ENCODE assay signal across 8 cellular contexts in genomic region chr20:45456632-45457031, GRCh38. TPM values are rescaled to one million over a fixed set of nuclear protein-coding genes. Genes with fewer than 3 reads are reported as not detected.
DNase-seq lines count a peak whose midpoint lies in the region; ATAC-seq and TF ChIP-seq lines count a peak whose summit lies in the region.

No MANE protein-coding gene starts in this region.

- ATAC-seq in GM23338 (peak; percentile 89), RWPE2 (ENCODE audit: low read depth) (peak; percentile 22; the same call in 1 of the 3 replicates), GM19023 (IDR thresholded peaks at IDR 0.05; ENCODE audit: unreplicated experiment) (no peak), HG03571 (IDR thresholded peaks at IDR 0.05; ENCODE audit: unreplicated experiment) (no peak)
- no peak for ATAC-seq in activated CD4-positive, CD25-positive, alpha-beta regulatory T cell treated with anti-CD3 and anti-CD28 coated beads, Interleukin-2, amount 50 U/mL, for 24 hours

- no peaks in the 10 kb centered on the region for H4K20me1 ChIP-seq in GM23338 (replicated peaks; ENCODE audit: insufficient read depth)

- no peaks in the 10 kb centered on the region for H3K9me2 ChIP-seq in GM23338 (ENCODE audit: insufficient read depth)

- peaks cover 5% of the 10 kb centered on the region for H3K4me1 Mint-ChIP-seq in GM23338

- H3K4me1 ChIP-seq in GM23338 (ENCODE audit: insufficient read depth) (peaks cover 8% of the 10 kb centered on the region), RWPE2 (ENCODE audit: insufficient read depth, poor library complexity, severe bottlenecking) (no peaks in the 10 kb centered on the region)

- H3K9me3 ChIP-seq in RWPE2 (ENCODE audit: severe bottlenecking): no peaks in the 10 kb centered on the region

- H3K27me3 ChIP-seq in GM23338 (ENCODE audit: insufficient read depth) (no peaks in the 10 kb centered on the region), RWPE2 (ENCODE audit: insufficient read depth, poor library complexity, severe bottlenecking) (peaks cover 4% of the 10 kb centered on the region)

- peak; percentile 75 for DNase-seq in COLO668 (lab: John Stamatoyannopoulos, UW; ENCODE audit: unreplicated experiment)
- peak; percentile 82 for DNase-seq in GM23338 (ENCODE audit: low spot score)
- DNase-seq in RWPE2 (ENCODE audit: low spot score): no peak
- DNase-seq in iPS-NIHi7 (ENCODE audit: extremely low spot score): peak; percentile 60
- no peak for DNase-seq in amygdala (lab: John Stamatoyannopoulos, UW)

- 0 out of 2 replicates have a peak, but pooled peaks cover 3% of the 10 kb centered on the region for H3F3A ChIP-seq in GM23338 (replicated peaks; ENCODE audit: low read depth)

- H3K27ac Mint-ChIP-seq in GM23338: no peak overlapping the region

- no peak overlapping the region for H3K4me3 Mint-ChIP-seq in GM23338

- H3K4me2 ChIP-seq in GM23338: no peak overlapping the region

- H3K4me3 ChIP-seq in GM23338 (no peak overlapping the region), RWPE2 (ENCODE audit: severe bottlenecking) (no peak overlapping the region)

- no peaks in the 10 kb centered on the region for H3K79me2 ChIP-seq in GM23338 (replicated peaks; ENCODE audit: insufficient read depth)

- H3K9me3 Mint-ChIP-seq in GM23338: no peaks in the 10 kb centered on the region

- H3K36me3 Mint-ChIP-seq in GM23338 (ENCODE audit: low read depth): no peaks in the 10 kb centered on the region

- TF ChIP-seq CTCF in GM23338 (conservative IDR thresholded peaks at IDR 0.05; ENCODE audit: low read depth in 2 of 2) (peak; percentile 72 to 87), RWPE2 (IDR thresholded peaks at IDR 0.05; ENCODE audit: poor library complexity, severe bottlenecking) (peak; percentile 49)

- no peaks in the 10 kb centered on the region for H3K27me3 Mint-ChIP-seq in GM23338 (ENCODE audit: insufficient read depth, low read depth, poor library complexity)

- no peak overlapping the region for H2AFZ ChIP-seq in GM23338

- H3K36me3 ChIP-seq in GM23338 (ENCODE audit: insufficient read depth) (no peaks in the 10 kb centered on the region), RWPE2 (ENCODE audit: low read depth) (no peaks in the 10 kb centered on the region)

- no peak overlapping the region for H3K27ac ChIP-seq in GM23338 (ENCODE audit: low read depth)
- H3K27ac ChIP-seq in RWPE2 (ENCODE audit: poor library complexity, severe bottlenecking): no peak overlapping the region

TF ChIP-seq in GM23338, 12 proteins besides CTCF, POLR2A, EP300 and RAD21:
- TF ChIP-seq JUNB (IDR thresholded peaks at IDR 0.05; ENCODE audit: unreplicated experiment) (no peak), ZNF331 (CRISPR knock-in tag; IDR thresholded peaks at IDR 0.05; ENCODE audit: low read depth) (no peak), STAT1 (IDR thresholded peaks at IDR 0.05; ENCODE audit: unreplicated experiment) (no peak), ZNF114 (CRISPR knock-in tag; IDR thresholded peaks at IDR 0.05) (no peak), EZH2phosphoT487 (IDR thresholded peaks at IDR 0.05; ENCODE audit: unreplicated experiment) (no peak), NANOG (IDR thresholded peaks at IDR 0.05; ENCODE audit: borderline replicate concordance) (no peak), CREB1 (CRISPR knock-in tag; IDR thresholded peaks at IDR 0.05; ENCODE audit: low read depth) (no peak)

RNA-seq across cellular contexts. Expression of gene WFDC2, which starts 12.9 kb away (rescaled TPM):
- 27.2 and 28.0 TPM in 2 replicates for total RNA-seq in GM23338 (2014; rRNA removed; shearing (Covaris generic))
- 155 and 161 TPM in 2 replicates for polyA plus RNA-seq in GM23338 (2016; fragmentation: Nextera tagmentation; extraction: Ambion mirVana)

RNA-seq across cellular contexts. Expression of gene PIGT, which starts 40.7 kb away (rescaled TPM):
- total RNA-seq in GM23338 (2014; rRNA removed; shearing (Covaris generic)): 55.5 and 63.1 TPM in 2 replicates
- 48.2 and 48.4 TPM in 2 replicates for polyA plus RNA-seq in GM23338 (2016; fragmentation: Nextera tagmentation; extraction: Ambion mirVana)

RNA-seq across cellular contexts. Expression of gene DBNDD2, which starts 48.5 kb away (rescaled TPM):
- total RNA-seq in GM23338 (2014; rRNA removed; shearing (Covaris generic)): 25.8 and 28.0 TPM in 2 replicates
- polyA plus RNA-seq in GM23338 (2016; fragmentation: Nextera tagmentation; extraction: Ambion mirVana): 62.5 and 64.4 TPM in 2 replicates

RNA-seq across cellular contexts. Expression of gene SPINT3, which starts 58.8 kb away (rescaled TPM):
- total RNA-seq in GM23338 (2014; rRNA removed; shearing (Covaris generic)): not detected in 2 replicates
- polyA plus RNA-seq in GM23338 (2016; fragmentation: Nextera tagmentation; extraction: Ambion mirVana): not detected in 2 replicates

Comparison
In these comparisons a context has a peak if more than half of its experiments do, and no peak if none do; other contexts are left out.
1. DNase-seq: peak in COLO668 (single experiment), GM23338 (single experiment) and iPS-NIHi7 (single experiment); none in RWPE2 (single experiment) and amygdala (0 of 56).
2. ATAC-seq: peak in GM23338 (single experiment) and RWPE2 (single experiment); none in GM19023 (single experiment), activated CD4-positive, CD25-positive, alpha-beta regulatory T cell treated with anti-CD3 and anti-CD28 coated beads, Interleukin-2, amount 50 U/mL, for 24 hours (0 of 2) and HG03571 (single experiment).